28 cellular contexts compared by ENCODE assay signal in genomic region chr15:57343018-57343417, GRCh38. TPM values are rescaled to one million over a fixed set of nuclear protein-coding genes. Genes with fewer than 3 reads are reported as not detected.
"Had no signal": no experiment of that assay in that cellular context is flagged by ENCODE, and none has a peak within 500 bp of the region (broad histone marks: within the 10 kb centered on the region; RNA-seq: fewer than 3 reads in every experiment).

No MANE protein-coding gene starts in this region.

- H3K36me3 Mint-ChIP-seq: activated naive CD8-positive, alpha-beta T cell; T-cell had no signal

- H3K27me3 Mint-ChIP-seq: activated CD4-positive, alpha-beta T cell treated with anti-CD3 and anti-CD28 coated beads for 36 hours had no signal

- H3K27ac Mint-ChIP-seq: activated CD4-positive, alpha-beta memory T cell treated with anti-CD3 and anti-CD28 coated beads, Interleukin-2, amount 10 ng/mL, durations not matched to agents 7 days and 5 days; activated CD4-positive, alpha-beta T cell treated with anti-CD3 and anti-CD28 coated beads for 36 hours; activated naive CD4-positive, alpha-beta T cell treated with anti-CD3 and anti-CD28 coated beads for 36 hours; activated naive CD8-positive, alpha-beta T cell; activated T-helper 17 cell treated with anti-CD3 and anti-CD28 coated beads, Interleukin-2, amount 50 U/mL, for 72 hours; T-cell had no signal

- H3K4me3 ChIP-seq: SK-N-MC had no signal

- H3K4me3 Mint-ChIP-seq: activated CD4-positive, alpha-beta memory T cell treated with anti-CD3 and anti-CD28 coated beads, Interleukin-2, amount 10 ng/mL, durations not matched to agents 7 days and 5 days; activated CD4-positive, alpha-beta T cell treated with anti-CD3 and anti-CD28 coated beads for 36 hours; activated naive CD4-positive, alpha-beta T cell treated with anti-CD3 and anti-CD28 coated beads for 36 hours; activated naive CD8-positive, alpha-beta T cell; activated T-helper 17 cell treated with anti-CD3 and anti-CD28 coated beads, Interleukin-2, amount 50 U/mL, for 72 hours; brain; central memory CD8-positive, alpha-beta T cell; T-cell had no signal

- ATAC-seq: activated CD4-positive, alpha-beta T cell treated with anti-CD3 and anti-CD28 coated beads for 36 hours; activated T-helper 17 cell treated with anti-CD3 and anti-CD28 coated beads, Interleukin-2, amount 50 U/mL, for 72 hours; Right ventricle myocardium inferior; T-cell had no signal

- H3K4me1 Mint-ChIP-seq: activated CD4-positive, alpha-beta memory T cell treated with anti-CD3 and anti-CD28 coated beads, Interleukin-2, amount 10 ng/mL, durations not matched to agents 7 days and 5 days; activated CD4-positive, alpha-beta T cell treated with anti-CD3 and anti-CD28 coated beads for 36 hours; activated T-helper 17 cell treated with anti-CD3 and anti-CD28 coated beads, Interleukin-2, amount 50 U/mL, for 72 hours; central memory CD8-positive, alpha-beta T cell; T-cell had no signal

- H3K27ac ChIP-seq: SK-N-MC, VCaP had no signal

- DNase-seq: activated CD4-positive, alpha-beta memory T cell treated with anti-CD3 and anti-CD28 coated beads, Interleukin-2, amount 10 ng/mL, durations not matched to agents 7 days and 5 days; activated CD4-positive, alpha-beta T cell treated with anti-CD3 and anti-CD28 coated beads for 36 hours; activated CD4-positive, alpha-beta T cell treated with anti-CD3 and anti-CD28 coated beads, Interleukin-2, amount 50 U/mL, for 1 hour; activated gamma-delta T cell; activated naive CD4-positive, alpha-beta T cell treated with anti-CD3 and anti-CD28 coated beads for 36 hours; activated T-cell treated with anti-CD3 and anti-CD28 coated beads for 4 hours; activated T-cell treated with anti-CD3 and anti-CD28 coated beads, Interleukin-2, amount 50 U/mL, for 48 hours; amygdala; Kasumi-1; NCI-H1105 treated with DMSO at 0.1 percent for 48 hours; NCI-H1436 treated with DMSO at 0.1 percent for 48 hours; NCI-H187; NCI-H2081 treated with DMSO at 0.1 percent for 48 hours; NCI-H446; NCI-H524; NCI-H748 treated with DMSO at 0.1 percent for 48 hours; RPMI8226; T-cell; T-helper 2 cell; T1000 had no signal

- H3K9me3 Mint-ChIP-seq: activated CD4-positive, alpha-beta memory T cell treated with anti-CD3 and anti-CD28 coated beads, Interleukin-2, amount 10 ng/mL, durations not matched to agents 7 days and 5 days; activated naive CD4-positive, alpha-beta T cell treated with anti-CD3 and anti-CD28 coated beads for 36 hours; activated T-helper 17 cell treated with anti-CD3 and anti-CD28 coated beads, Interleukin-2, amount 50 U/mL, for 72 hours; central memory CD8-positive, alpha-beta T cell; T-cell had no signal

RNA-seq across cellular contexts. Expression of gene CGNL1, which starts 33.3 kb away (rescaled TPM):
- total RNA-seq: activated CD4-positive, alpha-beta memory T cell treated with anti-CD3 and anti-CD28 coated beads, Interleukin-2, amount 10 ng/mL, durations not matched to agents 7 days and 5 days; activated CD4-positive, alpha-beta T cell treated with anti-CD3 and anti-CD28 coated beads for 36 hours; activated CD8-positive, alpha-beta memory T cell treated with anti-CD3 and anti-CD28 coated beads for 36 hours; activated naive CD4-positive, alpha-beta T cell treated with anti-CD3 and anti-CD28 coated beads for 36 hours; activated T-helper 17 cell treated with anti-CD3 and anti-CD28 coated beads, Interleukin-2, amount 50 U/mL, for 72 hours had no signal
